8 cellular contexts compared by ENCODE assay signal in genomic region chr2:54103454-54104314, GRCh38. TPM values are rescaled to one million over a fixed set of nuclear protein-coding genes. Genes with fewer than 3 reads are reported as not detected.
DNase-seq lines count a peak whose midpoint lies in the region; ATAC-seq lines count a peak whose summit lies in the region.

No MANE protein-coding gene starts in this region.

- WGBS in mesenchymal stem cell, result 54% methylated on average over 3 of the region's 3 CpGs

- no peak overlapping the region for H2AK5ac ChIP-seq in mesenchymal stem cell (ENCODE audit: low read length, severe bottlenecking)

- no peaks in the 10 kb centered on the region for H3K36me3 ChIP-seq in mesenchymal stem cell (ENCODE audit: control insufficient read depth in 1 of 2, insufficient read depth in 2 of 2, low read depth in 1 of 2, low read length in 2 of 2)

- H2BK120ac ChIP-seq in mesenchymal stem cell (ENCODE audit: low read depth, low read length), result no peak overlapping the region

- H4K8ac ChIP-seq in mesenchymal stem cell (ENCODE audit: low read length), result no peak overlapping the region

- DNase-seq in stimulated activated CD4-positive, alpha-beta T cell treated with anti-CD3 and anti-CD28 coated beads, Interleukin-1b, Interleukin-23, amount 100 ng/mL, for 48 hours, result peak; percentile 21
- DNase-seq in stimulated activated CD4-positive, alpha-beta T cell treated with anti-CD3 and anti-CD28 coated beads, Interleukin-2, amount 100 ng/mL, for 48 hours, result no peak
- DNase-seq in SHP77 (lab: John Stamatoyannopoulos, UW), result peak; percentile 57 to 67
- peak; percentile 32 for DNase-seq in central memory CD4-positive, alpha-beta T cell
- DNase-seq in mesenchymal stem cell, result peak; percentile 16
- no peak for DNase-seq in NCI-H1930 (lab: John Stamatoyannopoulos, UW)
- DNase-seq in NCI-H2081 treated with DMSO at 0.1 percent for 48 hours (lab: John Stamatoyannopoulos, UW), result no peak

- no peak overlapping the region for H3K23ac ChIP-seq in mesenchymal stem cell (ENCODE audit: low read length in 2 of 2)

- no peak overlapping the region for H3K14ac ChIP-seq in mesenchymal stem cell (ENCODE audit: low read length in 2 of 2)

- H3K4me1 ChIP-seq in mesenchymal stem cell (ENCODE audit: control insufficient read depth, insufficient read depth, low read depth, low read length), result peaks cover 3% of the 10 kb centered on the region

- H3K27me3 ChIP-seq in mesenchymal stem cell (ENCODE audit: control insufficient read depth in 1 of 2, insufficient read depth in 1 of 2, low read length in 2 of 2), result no peaks in the 10 kb centered on the region

- no peak overlapping the region for H3K4ac ChIP-seq in mesenchymal stem cell (ENCODE audit: low read depth in 1 of 2, low read length in 2 of 2)

- H3K18ac ChIP-seq in mesenchymal stem cell (ENCODE audit: low read depth in 1 of 2, low read length in 2 of 2), result no peak overlapping the region

- H2AFZ ChIP-seq in mesenchymal stem cell (ENCODE audit: low read depth, low read length), result peak overlapping the region; percentile 53

- no peaks in the 10 kb centered on the region for H3K79me1 ChIP-seq in mesenchymal stem cell (replicated peaks; ENCODE audit: low read length, poor library complexity, severe bottlenecking)

- H3K9me3 ChIP-seq in mesenchymal stem cell (ENCODE audit: control insufficient read depth, low read length), result no peaks in the 10 kb centered on the region

- H2BK5ac ChIP-seq in mesenchymal stem cell (ENCODE audit: low read depth, low read length, poor library complexity, severe bottlenecking), result no peak overlapping the region

- H3K9ac ChIP-seq in mesenchymal stem cell (ENCODE audit: low read length), result peak overlapping the region; percentile 9

- peak overlapping the region in 1 of 2 experiments; percentile 33 for H3K4me3 ChIP-seq in mesenchymal stem cell (ENCODE audit: insufficient read depth in 1 of 2, low read depth in 1 of 2, low read length in 2 of 2)

- no peak overlapping the region for H3K27ac ChIP-seq in mesenchymal stem cell (ENCODE audit: low read length, poor library complexity, severe bottlenecking)

- no peak overlapping the region for H3K4me2 ChIP-seq in mesenchymal stem cell (ENCODE audit: low read length, poor library complexity, severe bottlenecking)

- no peak overlapping the region for H2BK12ac ChIP-seq in mesenchymal stem cell (ENCODE audit: low read length in 2 of 2)

- ATAC-seq in HG03135 (IDR thresholded peaks at IDR 0.05; ENCODE audit: unreplicated experiment), result peak; percentile 46

- no peak overlapping the region for H4K91ac ChIP-seq in mesenchymal stem cell (ENCODE audit: low read length)

- no peak overlapping the region for H2BK15ac ChIP-seq in mesenchymal stem cell (ENCODE audit: low read depth, poor library complexity, severe bottlenecking)

RNA-seq across cellular contexts. Expression of gene ACYP2, which starts 11.7 kb away (rescaled TPM):
- 10.3 TPM for polyA plus RNA-seq in mesenchymal stem cell (2013, experiment 1 of 2)
- 12.4 TPM for polyA plus RNA-seq in mesenchymal stem cell (2013, experiment 2 of 2)

Comparison
In these comparisons a context has a peak if more than half of its experiments do, and no peak if none do; other contexts are left out.
1. DNase-seq: peak in stimulated activated CD4-positive, alpha-beta T cell treated with anti-CD3 and anti-CD28 coated beads, Interleukin-1b, Interleukin-23, amount 100 ng/mL, for 48 hours (single experiment), SHP77 (2 of 2), central memory CD4-positive, alpha-beta T cell (single experiment) and mesenchymal stem cell (single experiment); none in stimulated activated CD4-positive, alpha-beta T cell treated with anti-CD3 and anti-CD28 coated beads, Interleukin-2, amount 100 ng/mL, for 48 hours (0 of 2), NCI-H1930 (0 of 2) and NCI-H2081 treated with DMSO at 0.1 percent for 48 hours (single experiment).